ENCODE assay signal across 8 cellular contexts in the genomic region with DNA sequence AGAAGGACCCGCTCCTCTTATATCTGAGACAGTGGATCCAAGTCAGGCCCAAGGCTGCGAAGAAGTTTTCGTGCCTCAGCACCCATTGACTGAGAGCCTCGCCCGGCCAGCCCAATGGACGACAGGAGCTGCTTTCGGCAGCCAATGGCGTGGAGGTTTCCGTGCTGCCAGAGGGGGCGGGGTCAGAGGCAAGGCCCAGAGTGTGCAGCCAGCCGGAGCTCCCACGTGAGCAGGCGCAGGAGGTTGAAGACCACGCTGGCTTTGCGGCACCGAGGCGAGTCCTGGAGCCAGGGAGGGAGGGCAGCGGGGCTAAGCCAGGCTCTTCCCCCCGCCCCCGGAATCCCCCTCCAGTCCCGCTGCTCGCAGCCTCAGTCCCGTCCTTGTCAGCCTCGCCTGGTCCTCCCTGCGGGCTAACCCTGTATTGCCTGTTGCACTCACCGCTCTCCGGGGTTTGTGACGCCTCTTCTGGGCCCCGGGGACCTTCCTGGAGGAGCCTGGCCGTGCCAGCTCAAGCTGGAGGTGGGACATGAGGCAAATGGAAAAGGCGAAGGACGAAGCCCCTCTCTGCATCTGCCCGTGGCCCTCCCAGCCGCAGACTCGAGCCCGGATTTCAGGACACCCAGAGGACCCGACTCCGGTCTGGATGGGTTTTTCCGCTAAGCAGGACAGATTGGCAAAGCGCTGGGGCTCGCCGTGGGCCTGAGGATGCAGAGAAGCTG. TPM values are rescaled to one million over a fixed set of nuclear protein-coding genes. Genes with fewer than 3 reads are reported as not detected.
DNase-seq lines count a peak whose midpoint lies in the region; ATAC-seq and TF ChIP-seq lines count a peak whose summit lies in the region.

No MANE protein-coding gene starts in this region.

- TF ChIP-seq CTCF in brain (conservative IDR thresholded peaks at IDR 0.05) (no peak), GM10266 (IDR thresholded peaks at IDR 0.05; ENCODE audit: control insufficient read depth, insufficient read depth, low read depth, missing control alignments) (no peak)

- H3K9ac ChIP-seq in HUES6 (ENCODE audit: low read length), result no peak overlapping the region

- no peaks in the 10 kb centered on the region for H3K79me2 ChIP-seq in ACC112 (ENCODE audit: control insufficient read depth, insufficient read depth, low read length, unreplicated experiment)

- H3K4me1 ChIP-seq in ACC112 (ENCODE audit: control insufficient read depth, insufficient read depth, low read length, unreplicated experiment) (no peaks in the 10 kb centered on the region), HUES6 (ENCODE audit: control insufficient read depth, insufficient read depth, low read length) (peaks cover 6% of the 10 kb centered on the region), mesodermal cell (ENCODE audit: control insufficient read depth, insufficient read depth, low read length, poor library complexity, severe bottlenecking) (no peaks in the 10 kb centered on the region)

- no peaks in the 10 kb centered on the region for H3K36me3 Mint-ChIP-seq in brain

- H3K27me3 ChIP-seq in ACC112 (ENCODE audit: insufficient read depth, low read length) (peaks cover 11% of the 10 kb centered on the region; the same call in 1 of the 2 replicates), HUES6 (ENCODE audit: control insufficient read depth, insufficient read depth, low read length) (peaks cover 63% of the 10 kb centered on the region)

- ATAC-seq in HG02885 (IDR thresholded peaks at IDR 0.05; ENCODE audit: poor library complexity, unreplicated experiment), result no peak

- H3K4me1 Mint-ChIP-seq in brain, result peaks cover 4% of the 10 kb centered on the region

- H3K4me3 Mint-ChIP-seq in brain, result peak overlapping the region in 3 of 5 experiments; percentile 30 to 69 (median 57)

- H3K36me3 ChIP-seq in ACC112 (ENCODE audit: insufficient read depth, low read length) (no peaks in the 10 kb centered on the region), HUES6 (ENCODE audit: control insufficient read depth, insufficient read depth, low read length) (no peaks in the 10 kb centered on the region), mesodermal cell (ENCODE audit: control insufficient read depth, insufficient read depth, low read length) (no peaks in the 10 kb centered on the region)

- DNase-seq in GM10266 (ENCODE audit: extremely low spot score), result no peak
- no peak for DNase-seq in SW480 (ENCODE audit: low spot score)
- no peak for DNase-seq in NCI-H187 (lab: John Stamatoyannopoulos, UW)

- H3K9me3 ChIP-seq in HUES6 (ENCODE audit: control insufficient read depth, insufficient read depth, low read depth, low read length) (no peaks in the 10 kb centered on the region), mesodermal cell (ENCODE audit: control insufficient read depth, low read length) (no peaks in the 10 kb centered on the region)

- H3K9me3 Mint-ChIP-seq in brain, result no peaks in the 10 kb centered on the region

- peak overlapping the region; percentile 43 for H2AFZ ChIP-seq in ACC112 (ENCODE audit: low read length, unreplicated experiment)

- H3K27me3 Mint-ChIP-seq in brain, result peaks cover 58% of the 10 kb centered on the region

- H3K4me3 ChIP-seq in ACC112 (ENCODE audit: low read depth, low read length) (peak overlapping the region; percentile 74), HUES6 (ENCODE audit: low read depth, low read length) (peak overlapping the region; percentile 53), mesodermal cell (ENCODE audit: extremely low read depth, insufficient read depth, low read length, poor library complexity, severe bottlenecking) (peak overlapping the region; percentile 2)

- H3K27ac ChIP-seq in ACC112 (ENCODE audit: low read depth, low read length) (no peak overlapping the region), HUES6 (ENCODE audit: low read depth, low read length) (no peak overlapping the region), mesodermal cell (ENCODE audit: low read depth, low read length, severe bottlenecking) (no peak overlapping the region)

- WGBS in mesodermal cell (ENCODE audit: insufficient coverage in 2 of 2), 2 experiments, result 19 to 20% methylated on average over 31 to 37 of the region's 42 CpGs

- no peak overlapping the region for H3K27ac Mint-ChIP-seq in brain

RNA-seq across cellular contexts. Expression of gene IFNL4, which starts 1.5 kb away (rescaled TPM):
- polyA plus RNA-seq in brain (ENCODE audit: insufficient read depth, low read depth, low replicate concordance), result not detected
- polyA plus RNA-seq in mesodermal cell (2013, experiment 1 of 2), result not detected
- polyA plus RNA-seq in mesodermal cell (2013, experiment 2 of 2), result not detected

RNA-seq across cellular contexts. Expression of gene IFNL3, which starts 2.3 kb away (rescaled TPM):
- not detected for polyA plus RNA-seq in brain (ENCODE audit: insufficient read depth, low read depth, low replicate concordance)
- polyA plus RNA-seq in mesodermal cell (2013, experiment 1 of 2), result not detected
- polyA plus RNA-seq in mesodermal cell (2013, experiment 2 of 2), result not detected

RNA-seq across cellular contexts. Expression of gene IFNL2, which starts 21.1 kb away (rescaled TPM):
- not detected for polyA plus RNA-seq in brain (ENCODE audit: insufficient read depth, low read depth, low replicate concordance)
- not detected for polyA plus RNA-seq in mesodermal cell (2013, experiment 1 of 2)
- not detected for polyA plus RNA-seq in mesodermal cell (2013, experiment 2 of 2)

RNA-seq across cellular contexts. Expression of gene SYCN, which starts 43.0 kb away (rescaled TPM):
- polyA plus RNA-seq in brain (ENCODE audit: insufficient read depth, low read depth, low replicate concordance), result not detected
- polyA plus RNA-seq in mesodermal cell (2013, experiment 1 of 2), result not detected
- not detected for polyA plus RNA-seq in mesodermal cell (2013, experiment 2 of 2)

RNA-seq across cellular contexts. Expression of gene IFNL1, which starts 49.1 kb away (rescaled TPM):
- polyA plus RNA-seq in brain (ENCODE audit: insufficient read depth, low read depth, low replicate concordance), result not detected
- not detected for polyA plus RNA-seq in mesodermal cell (2013, experiment 1 of 2)
- polyA plus RNA-seq in mesodermal cell (2013, experiment 2 of 2), result not detected

Comparison
In these comparisons a context has a peak if more than half of its experiments do, and no peak if none do; other contexts are left out.
1. H3K4me3 ChIP-seq: peak in every context shown above with its lines; median percentile 74 in ACC112; 53 in HUES6; 2 in mesodermal cell.